26 cellular contexts compared by ENCODE assay signal in the genomic region with DNA sequence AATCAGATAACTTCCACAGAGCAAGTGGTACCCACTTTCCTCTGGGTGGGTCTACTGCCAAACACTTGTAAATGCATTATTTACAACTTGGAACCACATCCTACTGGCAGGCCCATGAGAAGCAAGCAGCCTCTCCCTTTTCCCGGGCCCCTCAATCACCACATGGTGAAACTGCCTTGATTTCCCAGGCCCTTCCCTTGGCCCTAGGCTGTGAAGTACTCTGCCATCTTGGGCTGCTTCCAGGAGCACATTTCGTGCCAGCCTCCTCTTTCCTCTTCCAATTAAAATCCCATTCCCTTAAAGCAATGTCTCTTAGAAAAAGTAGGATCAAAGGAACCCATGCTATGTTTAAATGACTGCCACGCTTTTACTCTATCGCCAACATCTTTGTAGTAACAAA.
"Had no signal": no experiment of that assay in that cellular context is flagged by ENCODE, and none has a peak within 500 bp of the region (broad histone marks: within the 10 kb centered on the region; RNA-seq: fewer than 3 reads in every experiment).

No MANE protein-coding gene starts in this region.

- ATAC-seq: activated CD4-positive, alpha-beta T cell treated with anti-CD3 and anti-CD28 coated beads for 36 hours; activated CD8-positive, alpha-beta memory T cell treated with anti-CD3 and anti-CD28 coated beads, Interleukin-2, amount 10 ng/mL, durations not matched to agents 7 days and 5 days; activated CD8-positive, alpha-beta T cell treated with anti-CD3 and anti-CD28 coated beads, Interleukin-2, amount 10 ng/mL, durations not matched to agents 7 days and 5 days; activated naive CD8-positive, alpha-beta T cell treated with anti-CD3 and anti-CD28 coated beads, Interleukin-2, amount 50 U/mL, for 24 hours; esophagus mucosa; foreskin keratinocyte; gastrocnemius medialis had no signal

- H3K36me3 ChIP-seq: adrenal gland, ascending aorta, brain microvascular endothelial cell, gastrocnemius medialis had no signal

- H3K4me1 ChIP-seq: adrenal gland, ascending aorta, foreskin keratinocyte, gastrocnemius medialis had no signal

- H3K9me3 ChIP-seq: adrenal gland, ascending aorta, gastrocnemius medialis had no signal

- DNase-seq: activated CD4-positive, alpha-beta memory T cell treated with anti-CD3 and anti-CD28 coated beads for 36 hours; activated CD4-positive, alpha-beta T cell treated with anti-CD3 and anti-CD28 coated beads for 36 hours; activated CD4-positive, alpha-beta T cell treated with anti-CD3 and anti-CD28 coated beads, Interleukin-2, amount 10 ng/mL, durations not matched to agents 24 days and 14 days; activated CD4-positive, CD25-positive, alpha-beta regulatory T cell; activated CD4-positive, CD25-positive, alpha-beta regulatory T cell treated with anti-CD3 and anti-CD28 coated beads, Interleukin-2, amount 50 U/mL, for 72 hours; activated CD8-positive, alpha-beta memory T cell treated with anti-CD3 and anti-CD28 coated beads, Interleukin-2, amount 10 ng/mL, durations not matched to agents 7 days and 5 days; activated CD8-positive, alpha-beta memory T cell treated with anti-CD3 and anti-CD28 coated beads, Interleukin-2, amount 50 U/mL, for 4 hours; activated CD8-positive, alpha-beta T cell treated with anti-CD3 and anti-CD28 coated beads, Interleukin-2, amount 10 ng/mL, durations not matched to agents 7 days and 5 days; activated effector memory CD4-positive, alpha-beta T cell treated with anti-CD3 and anti-CD28 coated beads, Interleukin-2, amount 50 U/mL, for 16 hours; activated naive CD4-positive, alpha-beta T cell treated with anti-CD3 and anti-CD28 coated beads for 36 hours; activated naive CD8-positive, alpha-beta T cell treated with anti-CD3 and anti-CD28 coated beads for 36 hours; activated naive CD8-positive, alpha-beta T cell treated with anti-CD3 and anti-CD28 coated beads, Interleukin-2, amount 50 U/mL, for 24 hours; activated T-cell treated with anti-CD3 and anti-CD28 coated beads, Interleukin-2, amount 50 U/mL, for 1 hour; activated T-cell treated with anti-CD3 and anti-CD28 coated beads, Interleukin-2, amount 50 U/mL, for 48 hours; adrenal gland; brain microvascular endothelial cell; dorsolateral prefrontal cortex; effector memory CD4-positive, alpha-beta T cell; endodermal cell; foreskin keratinocyte; gastrocnemius medialis; glutamatergic neuron; T-helper 2 cell had no signal

- H3K4me3 ChIP-seq: adrenal gland, ascending aorta, coronary artery, dorsolateral prefrontal cortex, gastrocnemius medialis had no signal

- H3K27me3 ChIP-seq: ascending aorta, brain microvascular endothelial cell had no signal

- H3K27ac ChIP-seq: adrenal gland, ascending aorta, brain microvascular endothelial cell, coronary artery, dorsolateral prefrontal cortex, foreskin keratinocyte, gastrocnemius medialis had no signal
